ENCODE assay signal across 1 cellular context in genomic region chr2:219614076-219614860, GRCh38.
TF ChIP-seq lines count a peak whose summit lies in the region.

No MANE protein-coding gene starts in this region.

TF ChIP-seq in GM23338, 12 proteins besides CTCF, POLR2A, EP300 and RAD21 (continued from another document):
- TF ChIP-seq ZNF462 (CRISPR knock-in tag; IDR thresholded peaks at IDR 0.05) (no peak), JUNB (IDR thresholded peaks at IDR 0.05; ENCODE audit: unreplicated experiment) (no peak), EZH2phosphoT487 (IDR thresholded peaks at IDR 0.05; ENCODE audit: unreplicated experiment) (no peak), NANOG (IDR thresholded peaks at IDR 0.05; ENCODE audit: borderline replicate concordance) (no peak), STAT1 (IDR thresholded peaks at IDR 0.05; ENCODE audit: unreplicated experiment) (no peak), REST (IDR thresholded peaks at IDR 0.05; ENCODE audit: unreplicated experiment) (no peak), CREB1 (CRISPR knock-in tag; IDR thresholded peaks at IDR 0.05; ENCODE audit: low read depth) (no peak), ZNF114 (CRISPR knock-in tag; IDR thresholded peaks at IDR 0.05) (no peak)
TF ChIP-seq in GM23338: peak in this region for 0.
